Comparison of ENCODE assay signal across 21 cellular contexts in the genomic region with DNA sequence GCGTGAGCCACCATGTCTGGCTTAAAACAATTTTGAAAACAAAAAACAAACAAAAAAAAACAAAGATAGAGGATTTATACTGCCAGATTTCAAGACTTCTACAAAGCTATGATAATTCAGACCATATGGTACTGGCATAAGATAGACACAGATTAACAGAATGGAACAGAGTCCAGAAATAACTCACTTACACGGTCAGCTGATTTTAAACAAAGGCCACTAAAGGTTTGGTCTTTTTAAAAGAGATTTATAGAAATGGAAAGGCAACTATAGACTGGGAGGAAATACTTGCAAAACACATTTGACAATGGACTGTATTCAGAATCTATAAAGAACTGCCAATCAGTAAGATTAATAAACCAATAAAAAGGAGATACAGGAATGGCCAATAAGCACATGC. TPM values are rescaled to one million over a fixed set of nuclear protein-coding genes. Genes with fewer than 3 reads are reported as not detected.
DNase-seq lines count a peak whose midpoint lies in the region; ATAC-seq, FAIRE-seq and TF ChIP-seq lines count a peak whose summit lies in the region.
"Had no signal": no experiment of that assay in that cellular context is flagged by ENCODE, and none has a peak within 500 bp of the region (broad histone marks: within the 10 kb centered on the region; RNA-seq: fewer than 3 reads in every experiment).

No MANE protein-coding gene starts in this region.

- no peak overlapping the region for H3K9ac ChIP-seq in OCI-LY1 (ENCODE audit: low read length)
- H3K9ac ChIP-seq in kidney (ENCODE audit: low read length in 2 of 2) = no peak overlapping the region

- H3K9me3 ChIP-seq in OCI-LY1 (ENCODE audit: low read length) (peaks cover 6% of the 10 kb centered on the region; the same call in 1 of the 2 replicates), kidney (ENCODE audit: control insufficient read depth in 1 of 2, low read length in 2 of 2) (no peaks in the 10 kb centered on the region)
- H3K9me3 ChIP-seq: stomach had no signal

- no peaks in the 10 kb centered on the region for H3F3A ChIP-seq in OCI-LY1 (ENCODE audit: insufficient read depth, low read length)

- H3K4me3 ChIP-seq in OCI-LY1 (ENCODE audit: low read depth, low read length, poor library complexity, severe bottlenecking) (no peak overlapping the region), kidney (ENCODE audit: low read length in 2 of 2) (no peak overlapping the region)
- H3K4me3 ChIP-seq: BLaER1 treated with 17β-estradiol and CSF1 and Interleukin-3, amounts not matched to agents 10 nM and 100 nM; stomach had no signal

- H3K27ac Mint-ChIP-seq in stimulated activated memory B cell treated with anti-CD40 and anti-IgM and Interleukin-4, amounts not matched to agents 10 μg/mL and 1 μg/mL and 100 μg/mL, for 72 hours = peak overlapping the region; percentile 42
- no peak overlapping the region for H3K27ac Mint-ChIP-seq in activated naive CD4-positive, alpha-beta T cell treated with anti-CD3 and anti-CD28 coated beads, Interleukin-2, amount 10 ng/mL, durations not matched to agents 7 days and 5 days
- H3K27ac Mint-ChIP-seq: type B pancreatic cell had no signal

- H3K4me2 ChIP-seq in OCI-LY1 (ENCODE audit: low read length) = no peak overlapping the region

- H3K36me3 Mint-ChIP-seq in stimulated activated memory B cell treated with anti-CD40 and anti-IgM and Interleukin-4, amounts not matched to agents 10 μg/mL and 1 μg/mL and 100 μg/mL, for 72 hours = peaks cover 41% of the 10 kb centered on the region
- H3K36me3 Mint-ChIP-seq in activated naive CD4-positive, alpha-beta T cell treated with anti-CD3 and anti-CD28 coated beads, Interleukin-2, amount 10 ng/mL, durations not matched to agents 7 days and 5 days = peaks cover 9% of the 10 kb centered on the region

- H3K4me1 ChIP-seq in OCI-LY1 (ENCODE audit: insufficient read depth, low read length, severe bottlenecking) (peaks cover 13% of the 10 kb centered on the region), kidney (ENCODE audit: control insufficient read depth in 1 of 2, insufficient read depth in 1 of 2, low read depth in 1 of 2, low read length in 2 of 2) (peaks cover 2 to 5% of the 10 kb centered on the region in 2 donors)

- no peaks in the 10 kb centered on the region for H3K9me3 Mint-ChIP-seq in stimulated activated memory B cell treated with anti-CD40 and anti-IgM and Interleukin-4, amounts not matched to agents 10 μg/mL and 1 μg/mL and 100 μg/mL, for 72 hours
- peaks cover 5% of the 10 kb centered on the region for H3K9me3 Mint-ChIP-seq in activated naive CD4-positive, alpha-beta T cell treated with anti-CD3 and anti-CD28 coated beads, Interleukin-2, amount 10 ng/mL, durations not matched to agents 7 days and 5 days
- H3K9me3 Mint-ChIP-seq: type B pancreatic cell had no signal

- no peak overlapping the region for H3K4me3 Mint-ChIP-seq in stimulated activated memory B cell treated with anti-CD40 and anti-IgM and Interleukin-4, amounts not matched to agents 10 μg/mL and 1 μg/mL and 100 μg/mL, for 72 hours
- H3K4me3 Mint-ChIP-seq in activated naive CD4-positive, alpha-beta T cell treated with anti-CD3 and anti-CD28 coated beads, Interleukin-2, amount 10 ng/mL, durations not matched to agents 7 days and 5 days = no peak overlapping the region
- H3K4me3 Mint-ChIP-seq: type B pancreatic cell had no signal

- no peaks in the 10 kb centered on the region for H3K9me2 ChIP-seq in OCI-LY1 (ENCODE audit: low read depth, low read length)

- CTCF ChIA-PET in activated naive CD4-positive, alpha-beta T cell treated with anti-CD3 and anti-CD28 coated beads, Interleukin-2, amount 10 ng/mL, durations not matched to agents 7 days and 5 days (lab: Charles Lee) = interaction anchor here (1.2 kb wide), 1 partner anchor 33 kb away, joined by 3 read pairs; no protein-coding TSS in a partner anchor

- DNase-seq in NCI-H1694 treated with DMSO at 0.1 percent for 48 hours (lab: John Stamatoyannopoulos, UW) = peak; percentile 47
- no peak for DNase-seq in NCI-H1694 (lab: John Stamatoyannopoulos, UW)
- peak; percentile 46 for DNase-seq in epidermal melanocyte (ENCODE audit: insufficient read length, low spot score)
- DNase-seq in activated naive CD4-positive, alpha-beta T cell treated with anti-CD3 and anti-CD28 coated beads, Interleukin-2, amount 50 U/mL, for 16 hours = no peak
- DNase-seq in activated naive CD4-positive, alpha-beta T cell treated with anti-CD3 and anti-CD28 coated beads, Interleukin-2, amount 10 ng/mL, durations not matched to agents 7 days and 5 days = no peak
- no peak for DNase-seq in kidney
- DNase-seq: 8988T; activated CD4-positive, alpha-beta T cell treated with anti-CD3 and anti-CD28 coated beads for 48 hours; Calu3; NCI-H2029 treated with DMSO at 0.1 percent for 48 hours; NCI-H524 treated with DMSO at 0.1 percent for 48 hours; nucleus accumbens; retina; Right ventricle myocardium superior; stimulated activated CD4-positive, alpha-beta T cell treated with anti-CD3 and anti-CD28 coated beads, Interleukin-4, amount 100 ng/mL, for 4 hours; stomach had no signal

- H3K4me1 Mint-ChIP-seq in stimulated activated memory B cell treated with anti-CD40 and anti-IgM and Interleukin-4, amounts not matched to agents 10 μg/mL and 1 μg/mL and 100 μg/mL, for 72 hours = peaks cover 23% of the 10 kb centered on the region
- no peaks in the 10 kb centered on the region for H3K4me1 Mint-ChIP-seq in activated naive CD4-positive, alpha-beta T cell treated with anti-CD3 and anti-CD28 coated beads, Interleukin-2, amount 10 ng/mL, durations not matched to agents 7 days and 5 days

- TF ChIP-seq CTCF in OCI-LY1 (IDR thresholded peaks at IDR 0.05; ENCODE audit: low read length) = no peak
- TF ChIP-seq CTCF in kidney (IDR thresholded peaks at IDR 0.05; ENCODE audit: borderline replicate concordance, extremely low read depth, insufficient read depth) = no peak

- FAIRE-seq in kidney (lab: Jason Lieb, UNC) = no peak
- FAIRE-seq: bronchial epithelial cell had no signal

- no peaks in the 10 kb centered on the region for H3K27me3 ChIP-seq in OCI-LY1 (ENCODE audit: insufficient read depth, low read length)
- H3K27me3 ChIP-seq: BLaER1 treated with 17β-estradiol and CSF1 and Interleukin-3, amounts not matched to agents 10 nM and 100 nM; stomach had no signal

- H3K27ac ChIP-seq in OCI-LY1 (ENCODE audit: low read depth, low read length, poor library complexity, severe bottlenecking) (peak overlapping the region; percentile 32), kidney (ENCODE audit: low read depth in 2 of 2, low read length in 2 of 2) (no peak overlapping the region)
- H3K27ac ChIP-seq: stomach had no signal

- no peaks in the 10 kb centered on the region for H3K27me3 Mint-ChIP-seq in stimulated activated memory B cell treated with anti-CD40 and anti-IgM and Interleukin-4, amounts not matched to agents 10 μg/mL and 1 μg/mL and 100 μg/mL, for 72 hours
- no peaks in the 10 kb centered on the region for H3K27me3 Mint-ChIP-seq in activated naive CD4-positive, alpha-beta T cell treated with anti-CD3 and anti-CD28 coated beads, Interleukin-2, amount 10 ng/mL, durations not matched to agents 7 days and 5 days
- H3K27me3 Mint-ChIP-seq: type B pancreatic cell had no signal

- ATAC-seq in stimulated activated memory B cell treated with anti-CD40 and anti-IgM and Interleukin-4, amounts not matched to agents 10 μg/mL and 1 μg/mL and 100 μg/mL, for 72 hours = no peak

- H4K20me1 ChIP-seq in OCI-LY1 (ENCODE audit: insufficient read depth, low read length) = no peaks in the 10 kb centered on the region

- no peaks in the 10 kb centered on the region for H3K79me2 ChIP-seq in OCI-LY1 (ENCODE audit: insufficient read depth, low read length)

- peaks cover 34% of the 10 kb centered on the region for H3K36me3 ChIP-seq in OCI-LY1 (ENCODE audit: insufficient read depth, low read length)
- H3K36me3 ChIP-seq in kidney (ENCODE audit: control insufficient read depth in 1 of 2, insufficient read depth in 2 of 2, low read length in 2 of 2) = no peaks in the 10 kb centered on the region

- no peak overlapping the region for H2AFZ ChIP-seq in OCI-LY1 (ENCODE audit: low read length)

- intact Hi-C loops in kidney (cut with DNase I) = no loop called here

RNA-seq across cellular contexts. Expression of gene MNT, which starts 48.6 kb away (rescaled TPM):
- 39.8 TPM for total RNA-seq in kidney
- 3.7 TPM for polyA plus RNA-seq in kidney (ENCODE audit: insufficient read depth, low read depth, low replicate concordance)

Comparison
In these comparisons a context has a peak if more than half of its experiments do, and no peak if none do; other contexts are left out.
1. DNase-seq: peak in NCI-H1694 treated with DMSO at 0.1 percent for 48 hours (single experiment) and epidermal melanocyte (single experiment); none in NCI-H1694 (single experiment), activated naive CD4-positive, alpha-beta T cell treated with anti-CD3 and anti-CD28 coated beads, Interleukin-2, amount 50 U/mL, for 16 hours (single experiment), activated naive CD4-positive, alpha-beta T cell treated with anti-CD3 and anti-CD28 coated beads, Interleukin-2, amount 10 ng/mL, durations not matched to agents 7 days and 5 days (single experiment) and kidney (single experiment).